1 cellular context compared by ENCODE assay signal in the genomic region with DNA sequence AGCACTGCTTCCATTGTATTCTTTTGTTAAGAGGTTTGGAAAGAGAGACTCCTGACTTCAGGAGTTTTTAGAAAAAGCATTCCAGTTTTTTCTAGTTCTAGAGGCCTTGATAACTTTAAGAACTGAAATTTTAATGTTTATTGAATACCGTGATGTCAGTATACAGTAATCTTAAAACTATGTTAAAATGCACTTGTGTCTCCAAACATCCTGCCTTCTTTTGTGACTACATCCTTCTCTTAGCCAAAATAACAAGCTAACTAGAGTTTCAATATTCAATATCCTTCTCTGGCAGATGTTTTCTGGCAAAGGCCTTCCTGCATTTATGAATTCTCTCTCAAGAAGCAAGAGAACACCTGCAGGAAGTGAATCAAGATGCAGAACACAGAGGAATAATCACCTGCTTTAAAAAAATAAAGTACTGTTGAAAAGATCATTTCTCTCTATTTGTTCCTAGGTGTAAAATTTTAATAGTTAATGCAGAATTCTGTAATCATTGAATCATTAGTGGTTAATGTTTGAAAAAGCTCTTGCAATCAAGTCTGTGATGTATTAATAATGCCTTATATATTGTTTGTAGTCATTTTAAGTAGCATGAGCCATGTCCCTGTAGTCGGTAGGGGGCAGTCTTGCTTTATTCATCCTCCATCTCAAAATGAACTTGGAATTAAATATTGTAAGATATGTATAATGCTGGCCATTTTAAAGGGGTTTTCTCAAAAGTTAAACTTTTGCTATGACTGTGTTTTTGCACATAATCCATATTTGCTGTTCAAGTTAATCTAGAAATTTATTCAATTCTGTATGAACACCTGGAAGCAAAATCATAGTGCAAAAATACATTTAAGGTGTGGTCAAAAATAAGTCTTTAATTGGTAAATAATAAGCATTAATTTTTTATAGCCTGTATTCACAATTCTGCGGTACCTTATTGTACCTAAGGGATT.
A peak's percentile ranks its signal among the peaks of the same experiment; 100 is the strongest.
TF ChIP-seq lines count a peak whose summit lies in the region.

No MANE protein-coding gene starts in this region.

TF ChIP-seq in K562, 482 proteins besides CTCF, POLR2A, EP300 and RAD21 (continued from another document):
- TF ChIP-seq, protein P1, sequence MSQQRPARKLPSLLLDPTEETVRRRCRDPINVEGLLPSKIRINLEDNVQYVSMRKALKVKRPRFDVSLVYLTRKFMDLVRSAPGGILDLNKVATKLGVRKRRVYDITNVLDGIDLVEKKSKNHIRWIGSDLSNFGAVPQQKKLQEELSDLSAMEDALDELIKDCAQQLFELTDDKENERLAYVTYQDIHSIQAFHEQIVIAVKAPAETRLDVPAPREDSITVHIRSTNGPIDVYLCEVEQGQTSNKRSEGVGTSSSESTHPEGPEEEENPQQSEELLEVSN (IDR thresholded peaks at IDR 0.05; ENCODE audit: borderline replicate concordance in 1 of 2, extremely low read depth in 1 of 2, insufficient read depth in 1 of 2, insufficient read length in 1 of 2, low read depth in 1 of 2, low read length in 1 of 2, poor library complexity in 1 of 2, severe bottlenecking in 1 of 2), result no peak
- TF ChIP-seq ZNF121 (CRISPR knock-in tag; conservative IDR thresholded peaks at IDR 0.05) (no peak), TEAD1 (CRISPR knock-in tag; IDR thresholded peaks at IDR 0.05) (no peak), ARID3A (IDR thresholded peaks at IDR 0.05; ENCODE audit: borderline replicate concordance, low read depth, low read length) (peak; percentile 73; the same call in 1 of the 2 replicates), HDAC3 (IDR thresholded peaks at IDR 0.05; ENCODE audit: borderline replicate concordance, partially characterized antibody) (no peak), ZNF592 (IDR thresholded peaks at IDR 0.05) (peak; percentile 39; the same call in 1 of the 2 replicates), PRMT5 (CRISPR knock-in tag; IDR thresholded peaks at IDR 0.05) (no peak), ZNF395 (CRISPR knock-in tag; IDR thresholded peaks at IDR 0.05) (no peak), CBX3 (IDR thresholded peaks at IDR 0.05; ENCODE audit: borderline replicate concordance in 1 of 2, low read length in 2 of 2) (no peak), SMC3 (conservative IDR thresholded peaks at IDR 0.05; ENCODE audit: insufficient read depth, low read depth, low read length) (peak; percentile 71)
